ENCODE assay signal across 21 cellular contexts in the genomic region with DNA sequence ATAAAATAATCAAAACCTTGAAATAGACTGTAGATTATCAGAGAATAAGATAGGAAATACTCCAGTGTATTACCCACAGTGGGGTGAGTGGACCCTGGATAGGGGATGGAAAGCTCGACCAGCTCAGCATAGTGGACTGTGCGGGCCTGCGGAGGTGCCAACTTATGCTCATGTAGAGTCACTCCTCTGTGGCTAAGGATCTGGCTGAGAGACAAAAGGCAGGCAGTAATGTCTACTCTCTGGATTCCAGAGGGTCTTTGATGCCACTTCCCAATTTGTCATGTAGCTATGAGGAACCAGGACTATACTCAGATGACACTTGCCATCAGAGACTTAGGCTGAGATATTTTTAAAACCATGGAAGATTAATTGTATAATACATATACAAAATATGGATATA.
"Had no signal": no experiment of that assay in that cellular context is flagged by ENCODE, and none has a peak within 500 bp of the region (broad histone marks: within the 10 kb centered on the region; RNA-seq: fewer than 3 reads in every experiment).

No MANE protein-coding gene starts in this region.

- DNase-seq: effector memory CD4-positive, alpha-beta T cell; immature natural killer cell; kidney; left colon; left ventricle myocardium superior; mesendoderm; naive thymus-derived CD4-positive, alpha-beta T cell; nephron progenitor cell; ovary; spleen; stimulated activated CD4-positive, alpha-beta T cell treated with anti-CD3 and anti-CD28 coated beads, Interleukin-15, amount 100 ng/mL, for 24 hours; stimulated activated CD4-positive, alpha-beta T cell treated with anti-CD3 and anti-CD28 coated beads, Interleukin-1b, Interleukin-23, amount 100 ng/mL, for 48 hours; stimulated activated CD4-positive, alpha-beta T cell treated with anti-CD3 and anti-CD28 coated beads, Interleukin-4, amount 100 ng/mL, for 24 hours; stimulated activated naive CD4-positive, alpha-beta T cell; tibial artery; upper lobe of left lung; uterus had no signal

- H3K4me3 ChIP-seq: lung, ovary, spleen, suprapubic skin, tibial artery, upper lobe of left lung, uterus had no signal

- H3K27ac ChIP-seq: ovary, suprapubic skin, uterus had no signal

- ATAC-seq: esophagus mucosa; left colon; left ventricle myocardium superior; naive thymus-derived CD4-positive, alpha-beta T cell; right cardiac atrium had no signal

- H3K36me3 ChIP-seq: ovary, uterus had no signal

- H3K9me3 ChIP-seq: ovary, spleen, suprapubic skin, tibial artery, upper lobe of left lung, uterus had no signal

- H3K27me3 ChIP-seq: ovary, spleen, suprapubic skin, tibial artery, upper lobe of left lung, uterus had no signal

- H3K4me1 ChIP-seq: uterus had no signal
